19 cellular contexts compared by ENCODE assay signal in genomic region chr18:48402953-48403352, GRCh38. TPM values are rescaled to one million over a fixed set of nuclear protein-coding genes. Genes with fewer than 3 reads are reported as not detected.
A peak's percentile ranks its signal among the peaks of the same experiment; 100 is the strongest.
DNase-seq lines count a peak whose midpoint lies in the region; TF ChIP-seq lines count a peak whose summit lies in the region.
"Had no signal": no experiment of that assay in that cellular context is flagged by ENCODE, and none has a peak within 500 bp of the region (broad histone marks: within the 10 kb centered on the region; RNA-seq: fewer than 3 reads in every experiment).

No MANE protein-coding gene starts in this region.

- 79% methylated on average over 1 of the region's 1 CpG for WGBS in hepatocyte (ENCODE audit: low lambda C conversion rate, missing lambda C conversion rate)

- no peak overlapping the region for H2AFZ ChIP-seq in fibroblast of lung (ENCODE audit: low read length)
- no peak overlapping the region for H2AFZ ChIP-seq in hepatocyte

- H3K27me3 ChIP-seq in fibroblast of lung (ENCODE audit: control insufficient read depth, insufficient read depth, low read length) = peaks cover 18% of the 10 kb centered on the region
- H3K27me3 ChIP-seq in hepatocyte = peaks cover 50% of the 10 kb centered on the region

- no peaks in the 10 kb centered on the region for H4K20me1 ChIP-seq in fibroblast of lung (ENCODE audit: control insufficient read depth, extremely low read depth, insufficient read depth, low read length)
- H4K20me1 ChIP-seq in hepatocyte (ENCODE audit: insufficient read depth, poor library complexity, severe bottlenecking) = no peaks in the 10 kb centered on the region

- no peaks in the 10 kb centered on the region for H3K9me3 ChIP-seq in fibroblast of lung (ENCODE audit: control insufficient read depth, insufficient read depth, low read depth, low read length)
- no peaks in the 10 kb centered on the region for H3K9me3 ChIP-seq in hepatocyte (ENCODE audit: low read depth)
- H3K9me3 ChIP-seq: tibial nerve had no signal

- H3K9ac ChIP-seq in fibroblast of lung (ENCODE audit: insufficient read depth, low read length) = no peak overlapping the region

- H3K9me2 ChIP-seq in hepatocyte (replicated peaks; ENCODE audit: insufficient read depth) = no peaks in the 10 kb centered on the region

- H3K4me2 ChIP-seq in fibroblast of lung (ENCODE audit: extremely low read depth, insufficient read depth, low read length) = no peak overlapping the region
- no peak overlapping the region for H3K4me2 ChIP-seq in hepatocyte

- no peak overlapping the region for H3K4me3 ChIP-seq in fibroblast of lung (replicated peaks in 1 of 4; ENCODE audit: control extremely low read depth in 1 of 4, insufficient read depth in 1 of 4, low read depth in 3 of 4, low read length in 4 of 4)
- H3K4me3 ChIP-seq in hepatocyte = no peak overlapping the region
- H3K4me3 ChIP-seq: tibial nerve had no signal

- DNase-seq in Daoy (ENCODE audit: low read depth) (peak; percentile 53), LHCN-M2 (ENCODE audit: low read depth) (peak; percentile 84), fibroblast of lung (ENCODE audit: low read depth in 2 of 2) (peak; percentile 50 to 75), myocyte (ENCODE audit: low read depth) (peak; percentile 85), retina (no peak), NCI-H524 (lab: John Stamatoyannopoulos, UW) (no peak), hepatocyte (ENCODE audit: low spot score) (no peak)
- DNase-seq: activated B cell treated with CpG ODN at 0.5 μM for 24 hours; activated CD8-positive, alpha-beta T cell treated with anti-CD3 and anti-CD28 coated beads, Interleukin-2, amount 10 ng/mL, durations not matched to agents 7 days and 5 days; activated naive CD4-positive, alpha-beta T cell treated with anti-CD3 and anti-CD28 coated beads, Interleukin-2, amount 50 U/mL, for 16 hours; activated T-cell treated with anti-CD3 and anti-CD28 coated beads, Interleukin-2, amount 50 U/mL, for 24 hours; AML-193; foreskin melanocyte; GDM1; NCI-H1417; NCI-H526 treated with DMSO at 0.1 percent for 48 hours; OCI-M1; stimulated activated naive CD4-positive, alpha-beta T cell had no signal

- no peaks in the 10 kb centered on the region for H3K79me2 ChIP-seq in fibroblast of lung (ENCODE audit: control insufficient read depth, insufficient read depth, low read length)
- H3K79me2 ChIP-seq in hepatocyte = no peaks in the 10 kb centered on the region

- no peaks in the 10 kb centered on the region for H3K4me1 ChIP-seq in fibroblast of lung (ENCODE audit: control insufficient read depth, extremely low read depth, insufficient read depth, low read length)
- peaks cover 2% of the 10 kb centered on the region for H3K4me1 ChIP-seq in hepatocyte (ENCODE audit: insufficient read depth)

- no peaks in the 10 kb centered on the region for H3K36me3 ChIP-seq in fibroblast of lung (ENCODE audit: control insufficient read depth, insufficient read depth, low read length)
- H3K36me3 ChIP-seq in hepatocyte (replicated peaks; ENCODE audit: insufficient read depth, low read depth) = no peaks in the 10 kb centered on the region
- H3K36me3 ChIP-seq: tibial nerve had no signal

- no peak for TF ChIP-seq CTCF in fibroblast of lung (conservative IDR thresholded peaks at IDR 0.05 in 1 of 2, IDR thresholded peaks at IDR 0.05 in 1 of 2; ENCODE audit: low read depth in 1 of 2, low read length in 2 of 2)
- TF ChIP-seq CTCF in hepatocyte (IDR thresholded peaks at IDR 0.05; ENCODE audit: poor library complexity) = no peak

- H3K27ac ChIP-seq in fibroblast of lung (ENCODE audit: insufficient read depth, low read length) (no peak overlapping the region), hepatocyte (no peak overlapping the region)

RNA-seq across cellular contexts. Expression of gene ZBTB7C, which starts 6.2 kb away (rescaled TPM):
- 0.21 and 0.29 TPM in 2 replicates for total RNA-seq in Daoy (2014; rRNA removed; shearing (Covaris generic))
- total RNA-seq in LHCN-M2 (2014; rRNA removed) (0.06 and 0.17 TPM in 2 replicates), fibroblast of lung (0.33 and 0.51 TPM in 2 replicates), myocyte (16.4 and 26.6 TPM in 2 replicates), hepatocyte (1.0 and 2.0 TPM in 2 replicates)
- 0.13 TPM for polyA plus RNA-seq in LHCN-M2 (2012)
- polyA plus RNA-seq in fibroblast of lung (0.10 and 0.19 TPM in 2 replicates), hepatocyte (0.70 and 1.1 TPM in 2 replicates)
- polyA plus RNA-seq in fibroblast of lung (2012) = 0.02 and 0.05 TPM in 2 replicates
- polyA minus RNA-seq in fibroblast of lung (ENCODE audit: low replicate concordance) = not detected in 2 replicates
- polyA plus RNA-seq in myocyte (2012) = 8.0 TPM
- total RNA-seq: activated B cell treated with CpG ODN at 0.5 μM for 24 hours; activated CD8-positive, alpha-beta T cell treated with anti-CD3 and anti-CD28 coated beads, Interleukin-2, amount 10 ng/mL, durations not matched to agents 7 days and 5 days had no signal

Comparison
In these comparisons a context has a peak if more than half of its experiments do, and no peak if none do; other contexts are left out.
1. DNase-seq: peak in Daoy (single experiment), LHCN-M2 (single experiment), fibroblast of lung (2 of 2) and myocyte (single experiment); none in retina (single experiment), NCI-H524 (0 of 2) and hepatocyte (single experiment).